In the genomic region with DNA sequence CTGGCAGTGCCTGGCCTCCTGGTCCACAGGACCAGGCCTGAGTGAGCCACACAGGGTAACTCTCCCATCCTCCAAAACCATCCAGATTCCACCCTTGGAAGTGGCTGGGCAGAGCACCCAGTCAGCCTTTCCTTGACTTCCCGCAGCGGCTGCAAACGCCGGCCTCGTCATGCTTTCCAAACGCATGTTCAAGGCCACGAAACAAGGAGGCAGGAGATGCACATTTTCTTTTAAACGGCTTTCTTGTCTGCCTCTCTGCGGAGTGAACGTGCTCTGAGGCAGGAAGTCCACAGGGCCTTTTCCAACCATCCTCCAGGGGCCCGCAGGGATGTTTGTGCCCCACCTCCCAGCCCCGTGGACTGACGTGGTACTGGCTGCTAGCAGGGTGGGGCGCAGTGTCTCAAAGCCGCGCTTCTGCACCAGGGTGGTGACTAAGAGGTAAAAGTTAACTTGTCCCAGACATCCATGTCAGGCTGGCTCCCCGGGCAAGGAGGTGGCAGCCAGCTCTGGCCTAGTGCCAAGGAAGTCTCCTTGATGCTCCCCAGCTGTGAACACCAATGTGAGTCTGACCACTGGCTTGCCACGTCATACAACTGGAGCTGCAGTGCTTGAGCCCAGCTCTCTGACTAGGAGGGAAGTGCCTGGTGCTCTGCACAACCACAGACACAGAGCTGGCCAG, we compare ENCODE assay signal across 19 cellular contexts. TPM values are rescaled to one million over a fixed set of nuclear protein-coding genes. Genes with fewer than 3 reads are reported as not detected.
DNase-seq lines count a peak whose midpoint lies in the region; ATAC-seq and TF ChIP-seq lines count a peak whose summit lies in the region.
"Had no signal": no experiment of that assay in that cellular context is flagged by ENCODE, and none has a peak within 500 bp of the region (broad histone marks: within the 10 kb centered on the region; RNA-seq: fewer than 3 reads in every experiment).

No MANE protein-coding gene starts in this region.

- no peaks in the 10 kb centered on the region for H3K36me3 ChIP-seq in heart right ventricle
- H3K36me3 ChIP-seq in left ventricle myocardium inferior = no peaks in the 10 kb centered on the region
- H3K36me3 ChIP-seq: spleen, uterus had no signal

- TF ChIP-seq POLR2A in GM18505 (IDR thresholded peaks at IDR 0.05; ENCODE audit: borderline replicate concordance, extremely low read depth, insufficient read depth, insufficient read length) = no peak

- no peak overlapping the region for H3K4me3 ChIP-seq in heart right ventricle
- H3K4me3 ChIP-seq in left ventricle myocardium inferior = no peak overlapping the region
- H3K4me3 ChIP-seq: spleen, uterus had no signal

- ATAC-seq in heart right ventricle (peak in 6 of 8 donors; percentile 47 to 58 (median 54)), HG03045 (IDR thresholded peaks at IDR 0.05; ENCODE audit: unreplicated experiment) (no peak), HG03196 (IDR thresholded peaks at IDR 0.05; ENCODE audit: unreplicated experiment) (no peak), GM18505 (IDR thresholded peaks at IDR 0.05; ENCODE audit: unreplicated experiment) (no peak)
- ATAC-seq in stimulated activated effector memory CD8-positive, alpha-beta T cell treated with anti-CD3 and anti-CD28 coated beads, Interleukin-12 subunit alpha, Interleukin-12 subunit beta, amount 100 ng/mL, for 72 hours = peak; percentile 8
- ATAC-seq: activated T-cell treated with anti-CD3 and anti-CD28 coated beads, Interleukin-2, amount 50 U/mL, for 4 hours had no signal

- TF ChIP-seq CTCF in heart right ventricle (IDR thresholded peaks at IDR 0.05) (no peak), left ventricle myocardium inferior (IDR thresholded peaks at IDR 0.05; ENCODE audit: borderline replicate concordance) (no peak)

- no peaks in the 10 kb centered on the region for H3K9me3 Mint-ChIP-seq in stimulated activated effector memory CD8-positive, alpha-beta T cell treated with anti-CD3 and anti-CD28 coated beads, Interleukin-12 subunit alpha, Interleukin-12 subunit beta, amount 100 ng/mL, for 72 hours
- H3K9me3 Mint-ChIP-seq: activated T-cell treated with anti-CD3 and anti-CD28 coated beads, Interleukin-2, amount 50 U/mL, for 4 hours; nephron had no signal

- DNase-seq in heart right ventricle = peak in 1 of 2 donors; percentile 18
- DNase-seq in left ventricle myocardium inferior = no peak
- peak; percentile 34 for DNase-seq in RPMI8226
- peak; percentile 56 for DNase-seq in fibroblast of gingiva (ENCODE audit: low read depth)
- no peak for DNase-seq in stimulated activated effector memory CD8-positive, alpha-beta T cell treated with anti-CD3 and anti-CD28 coated beads, Interleukin-12 subunit alpha, Interleukin-12 subunit beta, amount 100 ng/mL, for 72 hours (ENCODE audit: low spot score in 2 of 2)
- DNase-seq: ACHN; activated T-cell treated with anti-CD3 and anti-CD28 coated beads, Interleukin-2, amount 50 U/mL, for 4 hours; DND-41; NCI-H1105 treated with DMSO at 0.1 percent for 48 hours; NCI-H526; spleen had no signal

- H3K4me3 Mint-ChIP-seq in stimulated activated effector memory CD8-positive, alpha-beta T cell treated with anti-CD3 and anti-CD28 coated beads, Interleukin-12 subunit alpha, Interleukin-12 subunit beta, amount 100 ng/mL, for 72 hours = no peak overlapping the region
- H3K4me3 Mint-ChIP-seq: activated T-cell treated with anti-CD3 and anti-CD28 coated beads, Interleukin-2, amount 50 U/mL, for 4 hours; brain; nephron had no signal

- H3K27ac Mint-ChIP-seq in stimulated activated effector memory CD8-positive, alpha-beta T cell treated with anti-CD3 and anti-CD28 coated beads, Interleukin-12 subunit alpha, Interleukin-12 subunit beta, amount 100 ng/mL, for 72 hours = no peak overlapping the region
- H3K27ac Mint-ChIP-seq: brain, nephron had no signal

- WGBS in heart right ventricle, 2 donors = 69% methylated on average over 18 of the region's 18 CpGs

- H3K4me1 Mint-ChIP-seq in stimulated activated effector memory CD8-positive, alpha-beta T cell treated with anti-CD3 and anti-CD28 coated beads, Interleukin-12 subunit alpha, Interleukin-12 subunit beta, amount 100 ng/mL, for 72 hours = no peaks in the 10 kb centered on the region

- H3K27ac ChIP-seq in heart right ventricle (no peak overlapping the region), left ventricle myocardium inferior (replicated peaks) (no peak overlapping the region)
- H3K27ac ChIP-seq: epithelial cell of prostate, spleen, uterus had no signal

- H3K4me1 ChIP-seq in heart right ventricle (peaks cover 0 to 4% (median 0%) of the 10 kb centered on the region in 9 donors), left ventricle myocardium inferior (no peaks in the 10 kb centered on the region)
- H3K4me1 ChIP-seq: spleen, uterus had no signal

- no peaks in the 10 kb centered on the region for H3K36me3 Mint-ChIP-seq in stimulated activated effector memory CD8-positive, alpha-beta T cell treated with anti-CD3 and anti-CD28 coated beads, Interleukin-12 subunit alpha, Interleukin-12 subunit beta, amount 100 ng/mL, for 72 hours
- H3K36me3 Mint-ChIP-seq: brain had no signal

- intact Hi-C loops in heart right ventricle (cut with DNase I) (loop anchor here in 2 of 10 donors (5.0 to 10.0 kb wide), 2 partner anchors 234 to 354 kb away; no protein-coding TSS in a partner anchor), left ventricle myocardium inferior (cut with micrococcal nuclease) (loop anchor here (10.0 kb wide), 1 partner anchor 234 kb away; no protein-coding TSS in a partner anchor)

- H3K9me3 ChIP-seq in heart right ventricle = no peaks in the 10 kb centered on the region
- H3K9me3 ChIP-seq in left ventricle myocardium inferior (replicated peaks) = no peaks in the 10 kb centered on the region
- H3K9me3 ChIP-seq: spleen, uterus had no signal

- H3K27me3 ChIP-seq in heart right ventricle (peaks cover 0 to 4% (median under 1%) of the 10 kb centered on the region in 7 donors), left ventricle myocardium inferior (ENCODE audit: low read depth) (peaks cover 21% of the 10 kb centered on the region)
- H3K27me3 ChIP-seq: uterus had no signal

RNA-seq across cellular contexts. Expression of gene KCNA5, which starts 45.0 kb away (rescaled TPM):
- total RNA-seq in heart right ventricle = 1 to 10 TPM; 1.5 to 5.8 (median 3.4) TPM
- polyA plus RNA-seq in heart right ventricle = 1 to 10 TPM; 1.4 to 2.3 TPM
- 2.6 TPM for total RNA-seq in left ventricle myocardium inferior
- total RNA-seq: activated T-cell treated with anti-CD3 and anti-CD28 coated beads, Interleukin-2, amount 50 U/mL, for 4 hours had no signal
- polyA plus RNA-seq: keratinocyte had no signal

Comparison
In these comparisons a context has a peak if more than half of its experiments do, and no peak if none do; other contexts are left out.
1. ATAC-seq: peak in heart right ventricle (6 of 8) and stimulated activated effector memory CD8-positive, alpha-beta T cell treated with anti-CD3 and anti-CD28 coated beads, Interleukin-12 subunit alpha, Interleukin-12 subunit beta, amount 100 ng/mL, for 72 hours (single experiment); none in HG03045 (single experiment), HG03196 (single experiment) and GM18505 (single experiment).
2. DNase-seq: peak in RPMI8226 (single experiment) and fibroblast of gingiva (single experiment); none in left ventricle myocardium inferior (single experiment) and stimulated activated effector memory CD8-positive, alpha-beta T cell treated with anti-CD3 and anti-CD28 coated beads, Interleukin-12 subunit alpha, Interleukin-12 subunit beta, amount 100 ng/mL, for 72 hours (0 of 2).